9 cellular contexts compared by ENCODE assay signal in genomic region chr21:14523234-14523633, GRCh38. TPM values are rescaled to one million over a fixed set of nuclear protein-coding genes. Genes with fewer than 3 reads are reported as not detected.
DNase-seq lines count a peak whose midpoint lies in the region; ATAC-seq and TF ChIP-seq lines count a peak whose summit lies in the region.
"Had no signal": no experiment of that assay in that cellular context is flagged by ENCODE, and none has a peak within 500 bp of the region (broad histone marks: within the 10 kb centered on the region; RNA-seq: fewer than 3 reads in every experiment).

No MANE protein-coding gene starts in this region.

- ATAC-seq in CD8-positive, alpha-beta T cell, result peak; percentile 49
- ATAC-seq in GM19463 (IDR thresholded peaks at IDR 0.05; ENCODE audit: unreplicated experiment), result peak; percentile 91
- ATAC-seq in HG03460 (IDR thresholded peaks at IDR 0.05; ENCODE audit: unreplicated experiment), result peak; percentile 89
- ATAC-seq in activated T-helper 17 cell treated with anti-CD3 and anti-CD28 coated beads, Interleukin-2, amount 50 U/mL, for 72 hours (replicated peaks), result peak; percentile 88

- TF ChIP-seq CTCF in CD8-positive, alpha-beta T cell (IDR thresholded peaks at IDR 0.05), result no peak
- TF ChIP-seq CTCF in mesothelial cell of epicardium (IDR thresholded peaks at IDR 0.05; ENCODE audit: unreplicated experiment) (no peak), ascending aorta (IDR thresholded peaks at IDR 0.05) (no peak)

- no peaks in the 10 kb centered on the region for H3K9me3 ChIP-seq in CD8-positive, alpha-beta T cell (ENCODE audit: low read length)
- H3K9me3 ChIP-seq in ascending aorta, result no peaks in the 10 kb centered on the region

- no peaks in the 10 kb centered on the region for H3K36me3 ChIP-seq in CD8-positive, alpha-beta T cell (ENCODE audit: insufficient read depth, low read length)
- no peaks in the 10 kb centered on the region for H3K36me3 ChIP-seq in ascending aorta

- no peak overlapping the region for H3K27ac ChIP-seq in CD8-positive, alpha-beta T cell (ENCODE audit: low read depth, low read length)
- H3K27ac ChIP-seq in ascending aorta, result no peak overlapping the region

- H3K4me3 Mint-ChIP-seq in CD8-positive, alpha-beta T cell, result peak overlapping the region; percentile 67
- H3K4me3 Mint-ChIP-seq in activated T-helper 17 cell treated with anti-CD3 and anti-CD28 coated beads, Interleukin-2, amount 50 U/mL, for 72 hours, result peak overlapping the region; percentile 74
- no peak overlapping the region for H3K4me3 Mint-ChIP-seq in mesothelial cell of epicardium
- H3K4me3 Mint-ChIP-seq: neural crest cell had no signal

- intact Hi-C loops in CD8-positive, alpha-beta T cell (cut with DNase I, micrococcal nuclease), result loop anchor here (1.0 to 10.0 kb wide), 3 partner anchors 8 to 212 kb away; no protein-coding TSS in a partner anchor
- intact Hi-C loops in ascending aorta (cut with DNase I), result no loop called here

- no peaks in the 10 kb centered on the region for H3K27me3 Mint-ChIP-seq in CD8-positive, alpha-beta T cell (ENCODE audit: low read depth)
- H3K27me3 Mint-ChIP-seq in activated T-helper 17 cell treated with anti-CD3 and anti-CD28 coated beads, Interleukin-2, amount 50 U/mL, for 72 hours, result no peaks in the 10 kb centered on the region
- peaks cover 2% of the 10 kb centered on the region for H3K27me3 Mint-ChIP-seq in mesothelial cell of epicardium (ENCODE audit: low read depth)

- H3K4me3 ChIP-seq in CD8-positive, alpha-beta T cell (ENCODE audit: low read depth, low read length), result no peak overlapping the region
- no peak overlapping the region for H3K4me3 ChIP-seq in ascending aorta

- POLR2A ChIA-PET in CD8-positive, alpha-beta T cell (lab: Charles Lee), result interaction anchor here (1.4 kb wide), 1 partner anchor 42 kb away, joined by 3 read pairs; no protein-coding TSS in a partner anchor

- peaks cover 58% of the 10 kb centered on the region for H3K4me1 Mint-ChIP-seq in CD8-positive, alpha-beta T cell (ENCODE audit: low read depth)
- H3K4me1 Mint-ChIP-seq in activated T-helper 17 cell treated with anti-CD3 and anti-CD28 coated beads, Interleukin-2, amount 50 U/mL, for 72 hours, result peaks cover 33% of the 10 kb centered on the region
- H3K4me1 Mint-ChIP-seq in mesothelial cell of epicardium, result no peaks in the 10 kb centered on the region

- H3K27ac Mint-ChIP-seq in CD8-positive, alpha-beta T cell, result peak overlapping the region; percentile 4
- H3K27ac Mint-ChIP-seq in activated T-helper 17 cell treated with anti-CD3 and anti-CD28 coated beads, Interleukin-2, amount 50 U/mL, for 72 hours, result peak overlapping the region; percentile 94
- no peak overlapping the region for H3K27ac Mint-ChIP-seq in mesothelial cell of epicardium

- CTCF ChIA-PET in CD8-positive, alpha-beta T cell (lab: Charles Lee), result no interaction called here

- H3K36me3 Mint-ChIP-seq in CD8-positive, alpha-beta T cell, result peaks cover 19% of the 10 kb centered on the region
- H3K36me3 Mint-ChIP-seq in activated T-helper 17 cell treated with anti-CD3 and anti-CD28 coated beads, Interleukin-2, amount 50 U/mL, for 72 hours (ENCODE audit: low read depth), result peaks cover 82% of the 10 kb centered on the region
- H3K36me3 Mint-ChIP-seq in mesothelial cell of epicardium, result no peaks in the 10 kb centered on the region

- H3K27me3 ChIP-seq in CD8-positive, alpha-beta T cell (ENCODE audit: insufficient read depth, low read length), result no peaks in the 10 kb centered on the region
- H3K27me3 ChIP-seq in ascending aorta, result no peaks in the 10 kb centered on the region

- peaks cover 10% of the 10 kb centered on the region for H3K4me1 ChIP-seq in CD8-positive, alpha-beta T cell (ENCODE audit: insufficient read depth, low read length)
- H3K4me1 ChIP-seq in ascending aorta, result no peaks in the 10 kb centered on the region

- no peaks in the 10 kb centered on the region for H3K9me3 Mint-ChIP-seq in CD8-positive, alpha-beta T cell
- no peaks in the 10 kb centered on the region for H3K9me3 Mint-ChIP-seq in activated T-helper 17 cell treated with anti-CD3 and anti-CD28 coated beads, Interleukin-2, amount 50 U/mL, for 72 hours
- H3K9me3 Mint-ChIP-seq in mesothelial cell of epicardium, result no peaks in the 10 kb centered on the region
- H3K9me3 Mint-ChIP-seq: neural crest cell had no signal

- peak in 1 of 7 experiments; percentile 12 for DNase-seq in CD8-positive, alpha-beta T cell
- DNase-seq in stimulated activated CD4-positive, alpha-beta T cell treated with anti-CD3 and anti-CD28 coated beads, Interleukin-4, amount 100 ng/mL, for 24 hours, result peak; percentile 62
- DNase-seq in mesothelial cell of epicardium (ENCODE audit: low spot score in 2 of 2, unreplicated experiment in 2 of 2) (no peak), ascending aorta (ENCODE audit: low spot score in 2 of 2) (no peak), NCI-H187 (lab: John Stamatoyannopoulos, UW) (no peak)

RNA-seq across cellular contexts. Expression of gene SAMSN1, which starts 22.9 kb away (rescaled TPM):
- total RNA-seq in CD8-positive, alpha-beta T cell, result 10 to 100 TPM; 45.8 to 47.0 TPM
- 10 to 100 TPM; 76.9 to 93.3 TPM for total RNA-seq in activated T-helper 17 cell treated with anti-CD3 and anti-CD28 coated beads, Interleukin-2, amount 50 U/mL, for 72 hours
- total RNA-seq in mesothelial cell of epicardium (0.27 to 0.36 TPM (median 0.29 TPM) in 3 replicates), ascending aorta (6.1 TPM)
- total RNA-seq: neural crest cell had no signal
